In genomic region chr7:129332354-129333056, GRCh38 we compare ENCODE assay signal across 1 cellular context.
TF ChIP-seq lines count a peak whose summit lies in the region.

No MANE protein-coding gene starts in this region.

TF ChIP-seq in IMR-90, 13 proteins besides CTCF, POLR2A, EP300 and RAD21 (continued from another document):
- TF ChIP-seq MAZ (IDR thresholded peaks at IDR 0.05; ENCODE audit: borderline replicate concordance, low read depth, low read length) = no peak
- TF ChIP-seq CEBPB (IDR thresholded peaks at IDR 0.05; ENCODE audit: low read depth, low read length) = no peak
